In the genomic region with DNA sequence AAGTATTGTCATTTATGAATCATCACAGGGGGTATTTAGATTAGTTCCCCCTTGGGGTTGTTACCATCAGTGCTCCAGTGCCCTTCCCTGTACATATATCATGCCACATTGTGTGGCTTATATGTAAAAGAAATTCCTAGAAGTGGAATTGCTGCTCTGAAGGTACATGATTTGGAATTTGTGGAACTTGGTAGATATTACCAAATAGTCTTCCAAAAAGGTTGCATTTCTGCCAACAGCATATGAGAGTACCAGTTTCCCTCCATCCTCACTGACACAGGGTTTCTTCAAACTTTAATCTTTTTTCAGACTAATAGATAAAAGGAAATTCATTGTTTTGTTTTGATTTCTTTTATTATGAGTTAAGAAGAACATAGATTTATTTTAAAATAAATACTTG, we compare ENCODE assay signal across 1 cellular context.
TF ChIP-seq lines count a peak whose summit lies in the region.

No MANE protein-coding gene starts in this region.

TF ChIP-seq in IMR-90, 13 proteins besides CTCF, POLR2A, EP300 and RAD21 (continued from another document):
- TF ChIP-seq MAFK (IDR thresholded peaks at IDR 0.05; ENCODE audit: low read depth, low read length) (no peak), RCOR1 (IDR thresholded peaks at IDR 0.05; ENCODE audit: insufficient replicate concordance, low read length) (no peak), NFE2L2 (IDR thresholded peaks at IDR 0.05; ENCODE audit: low read depth, low read length) (no peak), SMC3 (IDR thresholded peaks at IDR 0.05; ENCODE audit: low read depth, low read length) (no peak)
- TF ChIP-seq, protein P1, sequence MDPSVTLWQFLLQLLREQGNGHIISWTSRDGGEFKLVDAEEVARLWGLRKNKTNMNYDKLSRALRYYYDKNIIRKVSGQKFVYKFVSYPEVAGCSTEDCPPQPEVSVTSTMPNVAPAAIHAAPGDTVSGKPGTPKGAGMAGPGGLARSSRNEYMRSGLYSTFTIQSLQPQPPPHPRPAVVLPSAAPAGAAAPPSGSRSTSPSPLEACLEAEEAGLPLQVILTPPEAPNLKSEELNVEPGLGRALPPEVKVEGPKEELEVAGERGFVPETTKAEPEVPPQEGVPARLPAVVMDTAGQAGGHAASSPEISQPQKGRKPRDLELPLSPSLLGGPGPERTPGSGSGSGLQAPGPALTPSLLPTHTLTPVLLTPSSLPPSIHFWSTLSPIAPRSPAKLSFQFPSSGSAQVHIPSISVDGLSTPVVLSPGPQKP (IDR thresholded peaks at IDR 0.05; ENCODE audit: borderline replicate concordance, low read depth, low read length), result no peak
